Comparison of ENCODE assay signal across 9 cellular contexts in genomic region chr1:62318756-62319544, GRCh38. TPM values are rescaled to one million over a fixed set of nuclear protein-coding genes. Genes with fewer than 3 reads are reported as not detected.
A peak's percentile ranks its signal among the peaks of the same experiment; 100 is the strongest.
DNase-seq lines count a peak whose midpoint lies in the region; ATAC-seq lines count a peak whose summit lies in the region.
"Had no signal": no experiment of that assay in that cellular context is flagged by ENCODE, and none has a peak within 500 bp of the region (broad histone marks: within the 10 kb centered on the region; RNA-seq: fewer than 3 reads in every experiment).

TSS of gene KANK4 (minus strand) at chr1:62319434. CDS start at chr1:62281564, 37,870 bp downstream.

- H3K27ac Mint-ChIP-seq in activated CD8-positive, alpha-beta T cell treated with anti-CD3 and anti-CD28 coated beads, Interleukin-2, amount 10 ng/mL, durations not matched to agents 7 days and 5 days: no peak within 1 kb of the TSS
- no peak within 1 kb of the TSS for H3K27ac Mint-ChIP-seq in activated T-helper 1 cell treated with anti-CD3 and anti-CD28 coated beads, Interleukin-12 subunit alpha, Interleukin-12 subunit beta, Interleukin-2, Interleukin-4 antibody, amounts not matched to agents 30 ng/mL and 10 ng/mL and 1 ng/mL, durations not matched to agents 14 hours and 24 hours and 36 hours
- no peak within 1 kb of the TSS for H3K27ac Mint-ChIP-seq in effector memory CD8-positive, alpha-beta T cell

- 0 out of 2 replicates have a peak, but pooled peaks cover 9% of the 10 kb centered on the region for H3K4me1 ChIP-seq in HUES48 (ENCODE audit: control insufficient read depth, insufficient read depth, low read length)
- no peaks in the 10 kb centered on the region for H3K4me1 ChIP-seq in iPS-20b (ENCODE audit: insufficient read depth, low read length)

- intact Hi-C loops in activated T-helper 1 cell treated with anti-CD3 and anti-CD28 coated beads, Interleukin-12 subunit alpha, Interleukin-12 subunit beta, Interleukin-2, Interleukin-4 antibody, amounts not matched to agents 30 ng/mL and 10 ng/mL and 1 ng/mL, durations not matched to agents 14 hours and 24 hours and 36 hours (cut with micrococcal nuclease): no loop called here

- peaks cover 42% of the 10 kb centered on the region for H3K27me3 Mint-ChIP-seq in activated CD8-positive, alpha-beta T cell treated with anti-CD3 and anti-CD28 coated beads, Interleukin-2, amount 10 ng/mL, durations not matched to agents 7 days and 5 days (ENCODE audit: low read depth)
- H3K27me3 Mint-ChIP-seq in activated T-helper 1 cell treated with anti-CD3 and anti-CD28 coated beads, Interleukin-12 subunit alpha, Interleukin-12 subunit beta, Interleukin-2, Interleukin-4 antibody, amounts not matched to agents 30 ng/mL and 10 ng/mL and 1 ng/mL, durations not matched to agents 14 hours and 24 hours and 36 hours (ENCODE audit: insufficient read depth): peaks cover 36% of the 10 kb centered on the region
- H3K27me3 Mint-ChIP-seq in effector memory CD8-positive, alpha-beta T cell: peaks cover 57 to 80% of the 10 kb centered on the region in 2 donors

- H3K36me3 ChIP-seq in HUES48 (ENCODE audit: control insufficient read depth, insufficient read depth, low read length): no peaks in the 10 kb centered on the region
- H3K36me3 ChIP-seq in iPS-20b (ENCODE audit: insufficient read depth, low read depth, low read length): no peaks in the 10 kb centered on the region

- DNase-seq in activated CD8-positive, alpha-beta T cell treated with anti-CD3 and anti-CD28 coated beads, Interleukin-2, amount 10 ng/mL, durations not matched to agents 7 days and 5 days: no peak
- no peak for DNase-seq in skeletal muscle cell (ENCODE audit: low read depth)
- no peak for DNase-seq in activated T-helper 1 cell treated with anti-CD3 and anti-CD28 coated beads, Interleukin-12 subunit alpha, Interleukin-12 subunit beta, Interleukin-2, Interleukin-4 antibody, amounts not matched to agents 30 ng/mL and 10 ng/mL and 1 ng/mL, durations not matched to agents 14 hours and 24 hours and 36 hours (ENCODE audit: low spot score)
- DNase-seq in SK-N-DZ (ENCODE audit: low spot score): no peak
- DNase-seq in effector memory CD8-positive, alpha-beta T cell: no peak
- DNase-seq: activated CD4-positive, alpha-beta T cell treated with anti-CD3 and anti-CD28 coated beads, Interleukin-2, amount 50 U/mL, for 4 hours had no signal

- no peaks in the 10 kb centered on the region for H3K9me3 Mint-ChIP-seq in activated CD8-positive, alpha-beta T cell treated with anti-CD3 and anti-CD28 coated beads, Interleukin-2, amount 10 ng/mL, durations not matched to agents 7 days and 5 days (ENCODE audit: insufficient read depth)
- no peaks in the 10 kb centered on the region for H3K9me3 Mint-ChIP-seq in activated T-helper 1 cell treated with anti-CD3 and anti-CD28 coated beads, Interleukin-12 subunit alpha, Interleukin-12 subunit beta, Interleukin-2, Interleukin-4 antibody, amounts not matched to agents 30 ng/mL and 10 ng/mL and 1 ng/mL, durations not matched to agents 14 hours and 24 hours and 36 hours
- H3K9me3 Mint-ChIP-seq in effector memory CD8-positive, alpha-beta T cell: no peaks in the 10 kb centered on the region

- CTCF ChIA-PET in activated CD8-positive, alpha-beta T cell treated with anti-CD3 and anti-CD28 coated beads, Interleukin-2, amount 10 ng/mL, durations not matched to agents 7 days and 5 days (lab: Charles Lee): interaction anchor here (0.6 kb wide), 1 partner anchor 19 kb away, joined by 3 read pairs; no protein-coding TSS in a partner anchor

- H3K27me3 ChIP-seq in HUES48 (ENCODE audit: control insufficient read depth, insufficient read depth, low read length) (peaks cover 61% of the 10 kb centered on the region), iPS-20b (ENCODE audit: insufficient read depth, low read length) (peaks cover 75% of the 10 kb centered on the region)

- no peak within 1 kb of the TSS for H3K4me3 Mint-ChIP-seq in activated CD8-positive, alpha-beta T cell treated with anti-CD3 and anti-CD28 coated beads, Interleukin-2, amount 10 ng/mL, durations not matched to agents 7 days and 5 days
- H3K4me3 Mint-ChIP-seq in activated T-helper 1 cell treated with anti-CD3 and anti-CD28 coated beads, Interleukin-12 subunit alpha, Interleukin-12 subunit beta, Interleukin-2, Interleukin-4 antibody, amounts not matched to agents 30 ng/mL and 10 ng/mL and 1 ng/mL, durations not matched to agents 14 hours and 24 hours and 36 hours: no peak within 1 kb of the TSS
- no peak within 1 kb of the TSS for H3K4me3 Mint-ChIP-seq in effector memory CD8-positive, alpha-beta T cell

- ATAC-seq in activated CD8-positive, alpha-beta T cell treated with anti-CD3 and anti-CD28 coated beads, Interleukin-2, amount 10 ng/mL, durations not matched to agents 7 days and 5 days: peak; percentile 63
- no peak for ATAC-seq in effector memory CD8-positive, alpha-beta T cell (replicated peaks)
- ATAC-seq in GM19395 (IDR thresholded peaks at IDR 0.05; ENCODE audit: unreplicated experiment): no peak

- H3K4me1 Mint-ChIP-seq in activated CD8-positive, alpha-beta T cell treated with anti-CD3 and anti-CD28 coated beads, Interleukin-2, amount 10 ng/mL, durations not matched to agents 7 days and 5 days (ENCODE audit: low read depth): no peaks in the 10 kb centered on the region
- no peaks in the 10 kb centered on the region for H3K4me1 Mint-ChIP-seq in activated T-helper 1 cell treated with anti-CD3 and anti-CD28 coated beads, Interleukin-12 subunit alpha, Interleukin-12 subunit beta, Interleukin-2, Interleukin-4 antibody, amounts not matched to agents 30 ng/mL and 10 ng/mL and 1 ng/mL, durations not matched to agents 14 hours and 24 hours and 36 hours (ENCODE audit: low read depth)
- peaks cover 0 to 2% of the 10 kb centered on the region in 2 donors for H3K4me1 Mint-ChIP-seq in effector memory CD8-positive, alpha-beta T cell (ENCODE audit: low read depth in 2 of 2)

- H3K27ac ChIP-seq in HUES48 (ENCODE audit: low read depth, low read length): no peak within 1 kb of the TSS
- H3K27ac ChIP-seq in iPS-20b (ENCODE audit: low read length): no peak within 1 kb of the TSS

- no peaks in the 10 kb centered on the region for H3K36me3 Mint-ChIP-seq in activated CD8-positive, alpha-beta T cell treated with anti-CD3 and anti-CD28 coated beads, Interleukin-2, amount 10 ng/mL, durations not matched to agents 7 days and 5 days (ENCODE audit: low read depth)
- no peaks in the 10 kb centered on the region for H3K36me3 Mint-ChIP-seq in activated T-helper 1 cell treated with anti-CD3 and anti-CD28 coated beads, Interleukin-12 subunit alpha, Interleukin-12 subunit beta, Interleukin-2, Interleukin-4 antibody, amounts not matched to agents 30 ng/mL and 10 ng/mL and 1 ng/mL, durations not matched to agents 14 hours and 24 hours and 36 hours (ENCODE audit: low read depth)
- H3K36me3 Mint-ChIP-seq in effector memory CD8-positive, alpha-beta T cell (ENCODE audit: insufficient read depth): no peaks in the 10 kb centered on the region

- H3K9ac ChIP-seq in HUES48 (ENCODE audit: low read depth, low read length) (no peak within 1 kb of the TSS; the same call in 1 of the 2 replicates), iPS-20b (ENCODE audit: low read depth, low read length) (no peak within 1 kb of the TSS)

- POLR2A ChIA-PET in activated CD8-positive, alpha-beta T cell treated with anti-CD3 and anti-CD28 coated beads, Interleukin-2, amount 10 ng/mL, durations not matched to agents 7 days and 5 days (lab: Charles Lee): no interaction called here

- no peaks in the 10 kb centered on the region for H3K9me3 ChIP-seq in HUES48 (ENCODE audit: control insufficient read depth, insufficient read depth, low read length)
- no peaks in the 10 kb centered on the region for H3K9me3 ChIP-seq in iPS-20b (ENCODE audit: insufficient read depth, low read depth, low read length)

- H3K4me3 ChIP-seq in HUES48 (ENCODE audit: low read depth, low read length): peak within 1 kb of the TSS; percentile 78
- H3K4me3 ChIP-seq in iPS-20b (ENCODE audit: low read length): peak within 1 kb of the TSS; percentile 56
- H3K4me3 ChIP-seq in skeletal muscle cell (ENCODE audit: low read depth, low read length): peak within 1 kb of the TSS; percentile 42

RNA-seq across cellular contexts. Expression of gene KANK4, which starts in this region (rescaled TPM):
- not detected for total RNA-seq in activated CD8-positive, alpha-beta T cell treated with anti-CD3 and anti-CD28 coated beads, Interleukin-2, amount 10 ng/mL, durations not matched to agents 7 days and 5 days
- not detected in 2 replicates for total RNA-seq in activated T-helper 1 cell treated with anti-CD3 and anti-CD28 coated beads, Interleukin-12 subunit alpha, Interleukin-12 subunit beta, Interleukin-2, Interleukin-4 antibody, amounts not matched to agents 30 ng/mL and 10 ng/mL and 1 ng/mL, durations not matched to agents 14 hours and 24 hours and 36 hours
- 2.5 and 2.6 TPM in 2 replicates for polyA plus RNA-seq in SK-N-DZ (2014; cell fraction: cytosol; rRNA removed)
- polyA plus RNA-seq in SK-N-DZ (2014; cell fraction: nucleus; rRNA removed): 0.64 and 1.5 TPM in 2 replicates

Comparison
In these comparisons a context has a peak if more than half of its experiments do, and no peak if none do; other contexts are left out.
1. Peak in ATAC-seq in activated CD8-positive, alpha-beta T cell treated with anti-CD3 and anti-CD28 coated beads, Interleukin-2, amount 10 ng/mL, durations not matched to agents 7 days and 5 days; RNA of the gene not detected or under 1 TPM.